In the genomic region with DNA sequence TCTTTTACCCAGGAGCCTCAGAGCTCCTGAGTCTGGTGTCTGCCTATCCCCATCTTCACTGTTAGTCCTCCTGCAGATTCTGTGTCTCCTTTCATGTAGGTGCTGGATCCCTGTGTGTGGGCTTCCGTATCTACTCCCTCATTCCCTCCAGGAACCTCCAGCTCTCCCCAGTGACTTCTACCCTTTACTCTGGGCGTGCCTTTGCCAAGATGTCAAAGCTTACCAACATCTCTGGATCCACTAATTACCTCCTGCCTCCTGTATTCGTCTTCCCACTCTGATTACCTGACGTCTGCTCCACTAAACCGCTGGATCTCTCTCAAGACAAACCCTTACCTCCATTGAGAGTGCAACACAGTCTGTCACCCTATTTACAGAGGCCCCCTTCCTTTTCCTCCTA, we compare ENCODE assay signal across 16 cellular contexts.
"Had no signal": no experiment of that assay in that cellular context is flagged by ENCODE, and none has a peak within 500 bp of the region (broad histone marks: within the 10 kb centered on the region; RNA-seq: fewer than 3 reads in every experiment).

No MANE protein-coding gene starts in this region.

- H3K27ac ChIP-seq: neural progenitor cell, ovary had no signal

- DNase-seq: activated CD4-positive, alpha-beta T cell treated with anti-CD3 and anti-CD28 coated beads, Interleukin-2, amount 50 U/mL, for 4 hours; activated CD8-positive, alpha-beta memory T cell treated with anti-CD3 and anti-CD28 coated beads, Interleukin-2, amount 10 ng/mL, durations not matched to agents 7 days and 5 days; activated gamma-delta T cell treated with Interleukin-2 at 50 U/mL for 16 hours; activated naive CD8-positive, alpha-beta T cell treated with anti-CD3 and anti-CD28 coated beads, Interleukin-2, amount 50 U/mL, for 24 hours; activated T-cell treated with anti-CD3 and anti-CD28 coated beads, Interleukin-2, amount 50 U/mL, for 1 hour; aorta; foreskin fibroblast; left ventricle myocardium superior; mesendoderm; ovary; stimulated activated CD4-positive, alpha-beta T cell treated with anti-CD3 and anti-CD28 coated beads, Interleukin-12 subunit alpha, Interleukin-12 subunit beta, amount 100 ng/mL, for 4 hours; stimulated activated CD4-positive, alpha-beta T cell treated with anti-CD3 and anti-CD28 coated beads, Interleukin-2, amount 100 ng/mL, for 24 hours; T-helper 9 cell had no signal

- H3K9me3 ChIP-seq: ovary had no signal

- H3K27ac Mint-ChIP-seq: activated CD8-positive, alpha-beta memory T cell treated with anti-CD3 and anti-CD28 coated beads, Interleukin-2, amount 10 ng/mL, durations not matched to agents 7 days and 5 days; activated naive CD8-positive, alpha-beta T cell treated with anti-CD3 and anti-CD28 coated beads, Interleukin-2, amount 50 U/mL, for 24 hours; neural progenitor cell had no signal

- H3K36me3 ChIP-seq: neural progenitor cell, ovary had no signal

- H3K27me3 Mint-ChIP-seq: activated CD8-positive, alpha-beta memory T cell treated with anti-CD3 and anti-CD28 coated beads, Interleukin-2, amount 10 ng/mL, durations not matched to agents 7 days and 5 days; activated naive CD8-positive, alpha-beta T cell treated with anti-CD3 and anti-CD28 coated beads, Interleukin-2, amount 50 U/mL, for 24 hours had no signal

- H3K9me3 Mint-ChIP-seq: activated naive CD8-positive, alpha-beta T cell treated with anti-CD3 and anti-CD28 coated beads, Interleukin-2, amount 50 U/mL, for 24 hours; neural progenitor cell; stimulated activated effector memory CD8-positive, alpha-beta T cell treated with anti-CD3 and anti-CD28 coated beads, Interleukin-12 subunit alpha, Interleukin-12 subunit beta, amount 100 ng/mL, for 72 hours had no signal

- ATAC-seq: activated CD4-positive, CD25-positive, alpha-beta regulatory T cell treated with anti-CD3 and anti-CD28 coated beads, Interleukin-2, amount 50 U/mL, for 24 hours; activated CD8-positive, alpha-beta memory T cell treated with anti-CD3 and anti-CD28 coated beads, Interleukin-2, amount 10 ng/mL, durations not matched to agents 7 days and 5 days; activated naive CD8-positive, alpha-beta T cell treated with anti-CD3 and anti-CD28 coated beads, Interleukin-2, amount 50 U/mL, for 24 hours; left ventricle myocardium superior; stimulated activated effector memory CD8-positive, alpha-beta T cell treated with anti-CD3 and anti-CD28 coated beads, Interleukin-12 subunit alpha, Interleukin-12 subunit beta, amount 100 ng/mL, for 72 hours had no signal

- H3K4me3 ChIP-seq: neural progenitor cell, ovary had no signal

- H3K4me3 Mint-ChIP-seq: activated CD8-positive, alpha-beta memory T cell treated with anti-CD3 and anti-CD28 coated beads, Interleukin-2, amount 10 ng/mL, durations not matched to agents 7 days and 5 days; activated naive CD8-positive, alpha-beta T cell treated with anti-CD3 and anti-CD28 coated beads, Interleukin-2, amount 50 U/mL, for 24 hours; stimulated activated effector memory CD8-positive, alpha-beta T cell treated with anti-CD3 and anti-CD28 coated beads, Interleukin-12 subunit alpha, Interleukin-12 subunit beta, amount 100 ng/mL, for 72 hours had no signal
